In genomic region chr19:34480971-34481821, GRCh38 we compare ENCODE assay signal across 9 cellular contexts. TPM values are rescaled to one million over a fixed set of nuclear protein-coding genes. Genes with fewer than 3 reads are reported as not detected.
DNase-seq lines count a peak whose midpoint lies in the region; ATAC-seq and TF ChIP-seq lines count a peak whose summit lies in the region.
"Had no signal": no experiment of that assay in that cellular context is flagged by ENCODE, and none has a peak within 500 bp of the region (broad histone marks: within the 10 kb centered on the region; RNA-seq: fewer than 3 reads in every experiment).

Gene WTIP (plus strand): TSS chr19:34481758. CDS start chr19:34481975, 217 bp downstream.

- H2AFZ ChIP-seq in neural cell (ENCODE audit: low read depth, low read length), result peak within 1 kb of the TSS; percentile 80

- CTCF ChIA-PET in T-cell (lab: Charles Lee), result no interaction called here

- TF ChIP-seq RAD21 in neural cell (conservative IDR thresholded peaks at IDR 0.05), result no peak

- H3K9me3 Mint-ChIP-seq in T-cell, result no peaks in the 10 kb centered on the region

- H3K79me2 ChIP-seq in neural cell (replicated peaks; ENCODE audit: insufficient read depth, low read length), result peaks cover 6% of the 10 kb centered on the region

- POLR2A ChIA-PET in T-cell (lab: Charles Lee), result no interaction called here

- peak within 1 kb of the TSS; percentile 62 for H3K27ac ChIP-seq in neural cell (ENCODE audit: low read length)

- no peak within 1 kb of the TSS for H3K27ac Mint-ChIP-seq in T-cell

- TF ChIP-seq CTCF in GM13977 (IDR thresholded peaks at IDR 0.05; ENCODE audit: extremely low read depth, insufficient read depth, missing control alignments), result no peak
- no peak for TF ChIP-seq CTCF in neural cell (IDR thresholded peaks at IDR 0.05; ENCODE audit: poor library complexity, severe bottlenecking)

- H3F3A ChIP-seq in neural cell (ENCODE audit: insufficient read depth, low read length, poor library complexity, severe bottlenecking), result peaks cover 7% of the 10 kb centered on the region

- peaks cover 27 to 48% of the 10 kb centered on the region in 2 donors for H3K27me3 Mint-ChIP-seq in T-cell

- peak; percentile 43 for TF ChIP-seq EP300 in neural cell (conservative IDR thresholded peaks at IDR 0.05; ENCODE audit: poor library complexity, severe bottlenecking)

- no peaks in the 10 kb centered on the region for H4K20me1 ChIP-seq in neural cell (ENCODE audit: insufficient read depth)

- no peaks in the 10 kb centered on the region for H3K36me3 ChIP-seq in neural cell (ENCODE audit: insufficient read depth, low read length)

- in situ Hi-C loops in GM13977 (cut with MboI; ENCODE audit: low pct_unique_long_range_greater_than_20kb, low sequenced_read_pairs, unreplicated experiment), result loop anchor here (25.0 kb wide), 1 partner anchor 231 kb away; no protein-coding TSS in a partner anchor

- H3K9me2 ChIP-seq in neural cell (ENCODE audit: insufficient read depth, low read length), result no peaks in the 10 kb centered on the region

- H3K4me3 ChIP-seq in neural cell (ENCODE audit: low read length), result peak within 1 kb of the TSS; percentile 77
- H3K4me3 ChIP-seq: K562 had no signal

- ATAC-seq in T-cell (replicated peaks in 1 of 4), result peak in 1 of 4 experiments; percentile 16
- no peak for ATAC-seq in HG02970 (IDR thresholded peaks at IDR 0.05; ENCODE audit: low FRiP score, unreplicated experiment)
- ATAC-seq: K562 had no signal

- peak within 1 kb of the TSS; percentile 79 for H3K9ac ChIP-seq in neural cell (ENCODE audit: low read length)

- peak within 1 kb of the TSS in 2 of 3 donors; percentile 24 to 70 for H3K4me3 Mint-ChIP-seq in T-cell

- no peaks in the 10 kb centered on the region for H3K27me3 ChIP-seq in neural cell (ENCODE audit: insufficient read depth, low read depth, low read length)

- H3K4me1 Mint-ChIP-seq in T-cell, result peaks cover 3 to 10% (median 9%) of the 10 kb centered on the region in 3 donors

- DNase-seq in GM13977 (ENCODE audit: low spot score) (peak; percentile 31), T-cell (no peak), fibroblast of peridontal ligament (ENCODE audit: extremely low read depth) (peak; percentile 83), NCI-H446 treated with DMSO at 0.1 percent for 48 hours (lab: John Stamatoyannopoulos, UW) (no peak), inferior parietal cortex (ENCODE audit: extremely low spot score) (no peak), NCI-H2081 treated with DMSO at 0.1 percent for 48 hours (lab: John Stamatoyannopoulos, UW) (no peak)

- peak within 1 kb of the TSS; percentile 48 for H3K4me2 ChIP-seq in neural cell (ENCODE audit: low read length)

- no peaks in the 10 kb centered on the region for H3K36me3 Mint-ChIP-seq in T-cell

- H3K9me3 ChIP-seq in neural cell (ENCODE audit: low read length), result no peaks in the 10 kb centered on the region

TF ChIP-seq in neural cell, 6 proteins besides CTCF, POLR2A, EP300 and RAD21:
- peak; percentile 59 for TF ChIP-seq MXI1 (conservative IDR thresholded peaks at IDR 0.05; ENCODE audit: poor library complexity, severe bottlenecking)
- no peak for TF ChIP-seq POLR2AphosphoS5 (IDR thresholded peaks at IDR 0.05)
- peak; percentile 28 for TF ChIP-seq REST (IDR thresholded peaks at IDR 0.05; ENCODE audit: borderline replicate concordance)
- no peak for TF ChIP-seq SMC3 (conservative IDR thresholded peaks at IDR 0.05; ENCODE audit: poor library complexity)
- TF ChIP-seq EZH2 (IDR thresholded peaks at IDR 0.05; ENCODE audit: borderline replicate concordance, insufficient read depth, low read length, poor library complexity, severe bottlenecking), result no peak
- TF ChIP-seq TAF1 (IDR thresholded peaks at IDR 0.05; ENCODE audit: low read depth), result no peak

RNA-seq across cellular contexts. Expression of gene WTIP, which starts in this region (rescaled TPM):
- total RNA-seq in T-cell, result 1 to 10 TPM in 1 of 5 donors, under 1 TPM in 4; 0.21 to 1.2 (median 0.50) TPM
- 9.8 and 16.0 TPM in 2 replicates for polyA plus RNA-seq in neural cell
- polyA minus RNA-seq in neural cell, result 15.7 and 19.5 TPM in 2 replicates

Comparison
In these comparisons a context has a peak if more than half of its experiments do, and no peak if none do; other contexts are left out.
1. DNase-seq: peak in GM13977 (single experiment) and fibroblast of peridontal ligament (single experiment); none in T-cell (0 of 34), NCI-H446 treated with DMSO at 0.1 percent for 48 hours (single experiment), inferior parietal cortex (single experiment) and NCI-H2081 treated with DMSO at 0.1 percent for 48 hours (single experiment).